Comparison of ENCODE assay signal across 8 cellular contexts in genomic region chr1:51517361-51518032, GRCh38. TPM values are rescaled to one million over a fixed set of nuclear protein-coding genes. Genes with fewer than 3 reads are reported as not detected.
DNase-seq lines count a peak whose midpoint lies in the region; ATAC-seq, FAIRE-seq and TF ChIP-seq lines count a peak whose summit lies in the region.

No MANE protein-coding gene starts in this region.

- H3K23ac ChIP-seq in neuronal stem cell (ENCODE audit: low read depth, low read length, poor library complexity) = no peak overlapping the region

- no peak overlapping the region for H4K91ac ChIP-seq in neuronal stem cell (ENCODE audit: low read depth, low read length, poor library complexity)

- no peak for TF ChIP-seq POLR2A in endothelial cell of umbilical vein (IDR thresholded peaks at IDR 0.05; ENCODE audit: low read depth, low read length)

- peak overlapping the region; percentile 62 for H3K4me2 ChIP-seq in endothelial cell of umbilical vein (ENCODE audit: insufficient read depth, low read length)
- H3K4me2 ChIP-seq in neuronal stem cell (ENCODE audit: insufficient read depth, low read length, poor library complexity, severe bottlenecking) = peak overlapping the region; percentile 94

- H3K9me3 ChIP-seq in endothelial cell of umbilical vein (replicated peaks; ENCODE audit: control insufficient read depth, insufficient read depth, low read length) = no peaks in the 10 kb centered on the region
- H3K9me3 ChIP-seq in neuronal stem cell (replicated peaks in 1 of 2; ENCODE audit: control insufficient read depth in 2 of 2, insufficient read depth in 1 of 2, low read depth in 1 of 2, low read length in 2 of 2) = no peaks in the 10 kb centered on the region

- H2BK15ac ChIP-seq in neuronal stem cell (ENCODE audit: low read length) = no peak overlapping the region

- no peak overlapping the region for H2BK120ac ChIP-seq in neuronal stem cell (ENCODE audit: low read depth, low read length)

- no peak overlapping the region for H3K18ac ChIP-seq in neuronal stem cell (ENCODE audit: low read length)

- BruUV-seq in endothelial cell of umbilical vein (replicated peaks; lab: Mats Ljungman, UMichigan) = TSS peak; percentile 19

- H3K4me3 ChIP-seq in endothelial cell of umbilical vein (replicated peaks in 1 of 3; ENCODE audit: insufficient read depth in 1 of 3, low read depth in 1 of 3, low read length in 3 of 3) = peak overlapping the region; percentile 81 to 96 (median 84)
- peak overlapping the region; percentile 87 to 99 for H3K4me3 ChIP-seq in neuronal stem cell (ENCODE audit: low read length in 2 of 2)

- H3K27me3 ChIP-seq in endothelial cell of umbilical vein (ENCODE audit: control insufficient read depth in 2 of 2, insufficient read depth in 2 of 2, low read length in 2 of 2) (no peaks in the 10 kb centered on the region), neuronal stem cell (ENCODE audit: control insufficient read depth in 3 of 3, insufficient read depth in 3 of 3, low read depth in 1 of 3, low read length in 3 of 3) (no peaks in the 10 kb centered on the region)

- H2AK5ac ChIP-seq in neuronal stem cell (ENCODE audit: low read depth, low read length) = no peak overlapping the region

- H3K9ac ChIP-seq in endothelial cell of umbilical vein (replicated peaks; ENCODE audit: extremely low read depth, insufficient read depth, low read length) (peak overlapping the region; percentile 87), neuronal stem cell (ENCODE audit: low read depth, low read length, poor library complexity) (no peak overlapping the region)

- no peaks in the 10 kb centered on the region for H3K9me1 ChIP-seq in endothelial cell of umbilical vein (replicated peaks; ENCODE audit: control insufficient read depth, extremely low read depth, insufficient read depth, low read length)

- peaks cover 8% of the 10 kb centered on the region for H3K79me1 ChIP-seq in neuronal stem cell (ENCODE audit: low read depth, low read length)

- H3K4ac ChIP-seq in neuronal stem cell (ENCODE audit: low read length) = no peak overlapping the region

- no peak overlapping the region for H2BK12ac ChIP-seq in neuronal stem cell (ENCODE audit: low read length)

- no peak overlapping the region for H3K27ac ChIP-seq in endothelial cell of umbilical vein (ENCODE audit: insufficient read depth, low read depth, low read length)
- H3K27ac ChIP-seq in neuronal stem cell (replicated peaks; ENCODE audit: low read length) = no peak overlapping the region

- dilution Hi-C loops in endothelial cell of umbilical vein (cut with MboI; ENCODE audit: extremely low pct_ligation_motif_present, low sequenced_read_pairs) = no loop called here

- CTCF ChIA-PET in endothelial cell of umbilical vein (lab: Charles Lee) = interaction anchor here (0.9 kb wide), 1 partner anchor 252 kb away, joined by 3 read pairs; no protein-coding TSS in a partner anchor

- POLR2A ChIA-PET in endothelial cell of umbilical vein (lab: Charles Lee) = no interaction called here

- FAIRE-seq in endothelial cell of umbilical vein (lab: Jason Lieb, UNC) = no peak

- H3K79me2 ChIP-seq in endothelial cell of umbilical vein (ENCODE audit: control insufficient read depth, insufficient read depth, low read length) = peaks cover 59% of the 10 kb centered on the region

- H4K8ac ChIP-seq in neuronal stem cell (ENCODE audit: low read depth, low read length) = no peak overlapping the region

- H4K20me1 ChIP-seq in endothelial cell of umbilical vein (replicated peaks; ENCODE audit: control insufficient read depth, extremely low read depth, insufficient read depth, low read length) = peaks cover 16% of the 10 kb centered on the region

- no peak for TF ChIP-seq CTCF in endothelial cell of umbilical vein (IDR thresholded peaks at IDR 0.05; ENCODE audit: extremely low read depth in 1 of 2, insufficient read depth in 1 of 2, low read depth in 1 of 2, low read length in 2 of 2)

- H3K36me3 ChIP-seq in endothelial cell of umbilical vein (ENCODE audit: control insufficient read depth in 2 of 2, extremely low read depth in 1 of 2, insufficient read depth in 2 of 2, low read length in 2 of 2) (no peaks in the 10 kb centered on the region), neuronal stem cell (replicated peaks in 1 of 2; ENCODE audit: control insufficient read depth in 2 of 2, insufficient read depth in 2 of 2, low read length in 2 of 2) (no peaks in the 10 kb centered on the region)

- H3K4me1 ChIP-seq in endothelial cell of umbilical vein (ENCODE audit: control insufficient read depth, extremely low read depth, insufficient read depth, low read length) (peaks cover 30% of the 10 kb centered on the region), neuronal stem cell (ENCODE audit: control insufficient read depth in 2 of 2, insufficient read depth in 1 of 2, low read depth in 1 of 2, low read length in 2 of 2) (peaks cover 5 to 6% of the 10 kb centered on the region in 2 donors)

- DNase-seq in NCI-H526 (lab: John Stamatoyannopoulos, UW) = peak; percentile 56 to 66
- no peak for DNase-seq in NCI-H526 treated with DMSO at 0.1 percent for 48 hours (lab: John Stamatoyannopoulos, UW)
- peak; percentile 44 for DNase-seq in RPMI8226
- DNase-seq in endothelial cell of umbilical vein (ENCODE audit: low read depth, low spot score) = peak; percentile 49
- no peak for DNase-seq in neuronal stem cell (ENCODE audit: low spot score)
- DNase-seq in GM19238 (ENCODE audit: insufficient read length, low spot score) = no peak
- DNase-seq in NK-92 (lab: John Stamatoyannopoulos, UW; ENCODE audit: unreplicated experiment) = no peak

- no peak for ATAC-seq in GM21526 (IDR thresholded peaks at IDR 0.05; ENCODE audit: low FRiP score, unreplicated experiment)

- H2BK5ac ChIP-seq in neuronal stem cell (ENCODE audit: low read length) = no peak overlapping the region

- H3K14ac ChIP-seq in neuronal stem cell (ENCODE audit: low read length) = no peak overlapping the region

- intact Hi-C loops in endothelial cell of umbilical vein (cut with micrococcal nuclease) = loop anchor here (5.0 kb wide), 1 partner anchor 100 kb away; no protein-coding TSS in a partner anchor

- peak overlapping the region; percentile 43 for H2AFZ ChIP-seq in endothelial cell of umbilical vein (ENCODE audit: low read depth, low read length)
- peak overlapping the region; percentile 98 for H2AFZ ChIP-seq in neuronal stem cell (ENCODE audit: low read length)

- WGBS in neuronal stem cell (ENCODE audit: extremely low coverage in 2 of 2, insufficient read length in 2 of 2, insufficient replicate concordance in 1 of 2), 2 donors = no CpG with 5 or more reads among the region's 7 CpGs

TF ChIP-seq in endothelial cell of umbilical vein, 7 proteins besides CTCF, POLR2A, EP300 and RAD21:
- no peak for TF ChIP-seq MYC (IDR thresholded peaks at IDR 0.05; ENCODE audit: low read depth, low read length)
- no peak for TF ChIP-seq EZH2 (IDR thresholded peaks at IDR 0.05; ENCODE audit: borderline replicate concordance, low read depth, low read length, severe bottlenecking)
- no peak for TF ChIP-seq MAX (IDR thresholded peaks at IDR 0.05; ENCODE audit: insufficient read depth, insufficient read length)

RNA-seq across cellular contexts. Expression of gene EPS15, which starts 1.6 kb away (rescaled TPM):
- total RNA-seq in endothelial cell of umbilical vein = 44.8 and 52.4 TPM in 2 replicates
- polyA plus RNA-seq in endothelial cell of umbilical vein = 10.7 and 15.4 TPM in 2 replicates
- polyA plus RNA-seq in endothelial cell of umbilical vein (2011; cell fraction: cytosol; rRNA removed) = 17.2 and 18.5 TPM in 2 replicates
- polyA plus RNA-seq in endothelial cell of umbilical vein (2011; cell fraction: nucleus; rRNA removed) = 29.9 and 42.8 TPM in 2 replicates
- polyA plus RNA-seq in endothelial cell of umbilical vein (2012) = 26.0 and 30.8 TPM in 2 replicates
- polyA minus RNA-seq in endothelial cell of umbilical vein = 39.4 and 47.1 TPM in 2 replicates
- 22.6 TPM for polyA minus RNA-seq in endothelial cell of umbilical vein (2011; cell fraction: cytosol; rRNA and poly(A)+ RNA removed)
- polyA minus RNA-seq in endothelial cell of umbilical vein (2011; cell fraction: nucleus; rRNA and poly(A)+ RNA removed) = 45.9 and 72.6 TPM in 2 replicates
- 38.4 TPM for polyA plus RNA-seq in neuronal stem cell (2013, experiment 1 of 2)
- polyA plus RNA-seq in neuronal stem cell (2013, experiment 2 of 2) = 40.8 TPM

Comparison
In these comparisons a context has a peak if more than half of its experiments do, and no peak if none do; other contexts are left out.
1. DNase-seq: peak in NCI-H526 (2 of 2), RPMI8226 (single experiment) and endothelial cell of umbilical vein (single experiment); none in NCI-H526 treated with DMSO at 0.1 percent for 48 hours (single experiment), neuronal stem cell (single experiment), GM19238 (single experiment) and NK-92 (single experiment).